ENCODE assay signal across 1 cellular context in the genomic region with DNA sequence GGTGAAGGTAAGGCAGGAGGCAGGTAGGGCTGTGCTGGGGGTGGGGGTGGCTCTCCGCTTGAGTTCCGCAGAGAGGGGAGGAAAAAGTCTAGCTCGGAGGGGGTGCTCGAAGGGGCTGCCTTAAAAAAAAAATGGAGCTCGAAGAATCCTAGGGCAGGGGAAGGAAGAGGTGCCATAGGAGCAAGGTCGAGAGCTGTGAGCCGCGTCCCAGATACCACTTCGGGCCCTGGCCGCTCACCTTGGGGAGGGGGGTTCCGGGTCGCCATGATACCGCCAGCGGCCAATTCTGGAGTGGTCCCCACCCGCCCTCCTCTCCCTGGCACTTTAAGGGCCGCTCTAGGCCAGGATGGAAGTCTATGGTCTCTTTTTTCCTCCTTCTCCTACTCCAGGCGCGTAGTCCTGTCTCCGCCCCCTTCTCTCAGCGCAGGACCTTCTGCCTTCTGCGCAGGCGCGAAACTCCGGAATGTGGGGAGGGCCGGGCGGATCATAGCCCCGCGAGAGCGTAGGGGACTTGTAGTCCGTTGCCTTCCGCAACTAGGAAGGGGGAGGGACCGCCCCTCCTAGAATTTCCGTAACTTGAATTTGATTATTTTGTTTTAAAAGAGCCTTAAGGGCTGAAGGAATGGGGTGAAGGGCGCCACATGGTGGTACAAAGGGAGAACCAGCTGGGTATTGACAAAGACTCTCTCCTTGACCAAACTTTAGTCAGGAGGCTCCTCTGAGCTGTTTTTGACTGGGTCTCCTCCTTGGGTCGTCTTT.
TF ChIP-seq lines count a peak whose summit lies in the region.

A gene with protein sequence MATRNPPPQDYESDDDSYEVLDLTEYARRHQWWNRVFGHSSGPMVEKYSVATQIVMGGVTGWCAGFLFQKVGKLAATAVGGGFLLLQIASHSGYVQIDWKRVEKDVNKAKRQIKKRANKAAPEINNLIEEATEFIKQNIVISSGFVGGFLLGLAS (minus strand): TSS at position 293 of the 759 bp plus-strand sequence. CDS start 27 bp downstream, at position 266.

TF ChIP-seq in H1, 55 proteins besides CTCF, POLR2A, EP300 and RAD21:
- peak; percentile 29; the same call in 1 of the 2 replicates for TF ChIP-seq POLR2AphosphoS5 (IDR thresholded peaks at IDR 0.05; ENCODE audit: low read depth, low read length)
- peak; percentile 72 for TF ChIP-seq TBP (IDR thresholded peaks at IDR 0.05; ENCODE audit: low read depth, low read length)
- TF ChIP-seq YY1 (IDR thresholded peaks at IDR 0.05; ENCODE audit: low read depth, low read length), result peak; percentile 85; the same call in 1 of the 2 replicates
- TF ChIP-seq TEAD4 (IDR thresholded peaks at IDR 0.05; ENCODE audit: low read depth, low read length), result peak; percentile 74; the same call in 1 of the 2 replicates
- peak; percentile 76; the same call in 1 of the 2 replicates for TF ChIP-seq CHD2 (IDR thresholded peaks at IDR 0.05; ENCODE audit: low read length)
- peak; percentile 85 for TF ChIP-seq TAF1 (IDR thresholded peaks at IDR 0.05; ENCODE audit: low read depth, low read length)
- TF ChIP-seq SP2 (IDR thresholded peaks at IDR 0.05; ENCODE audit: low read length), result peak; percentile 50
- TF ChIP-seq, protein P1, sequence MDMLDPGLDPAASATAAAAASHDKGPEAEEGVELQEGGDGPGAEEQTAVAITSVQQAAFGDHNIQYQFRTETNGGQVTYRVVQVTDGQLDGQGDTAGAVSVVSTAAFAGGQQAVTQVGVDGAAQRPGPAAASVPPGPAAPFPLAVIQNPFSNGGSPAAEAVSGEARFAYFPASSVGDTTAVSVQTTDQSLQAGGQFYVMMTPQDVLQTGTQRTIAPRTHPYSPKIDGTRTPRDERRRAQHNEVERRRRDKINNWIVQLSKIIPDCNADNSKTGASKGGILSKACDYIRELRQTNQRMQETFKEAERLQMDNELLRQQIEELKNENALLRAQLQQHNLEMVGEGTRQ (IDR thresholded peaks at IDR 0.05; ENCODE audit: low read length), result no peak
- TF ChIP-seq PHF8 (conservative IDR thresholded peaks at IDR 0.05; ENCODE audit: low read depth, low read length), result peak; percentile 48; the same call in 1 of the 2 replicates
- no peak for TF ChIP-seq CBX8 (IDR thresholded peaks at IDR 0.05; ENCODE audit: borderline replicate concordance, low read depth, low read length)
- TF ChIP-seq RNF2 (IDR thresholded peaks at IDR 0.05; ENCODE audit: borderline replicate concordance, low read depth, low read length, missing control alignments, poor library complexity, severe bottlenecking), result no peak
